In genomic region chr3:172189987-172190603, GRCh38 we compare ENCODE assay signal across 2 cellular contexts.
A peak's percentile ranks its signal among the peaks of the same experiment; 100 is the strongest.
TF ChIP-seq lines count a peak whose summit lies in the region.

No MANE protein-coding gene starts in this region.

TF ChIP-seq in HepG2, 621 proteins besides CTCF, POLR2A, EP300 and RAD21 (continued from another document):
- TF ChIP-seq DNMT1 (CRISPR knock-in tag; IDR thresholded peaks at IDR 0.05) (no peak), POLR2AphosphoS2 (IDR thresholded peaks at IDR 0.05; ENCODE audit: low read depth, low read length) (0 out of 2 replicates have a peak, but pooled peaks have one; percentile 57)

TF ChIP-seq in K562, 482 proteins besides CTCF, POLR2A, EP300 and RAD21:
- TF ChIP-seq ZBTB40 (IDR thresholded peaks at IDR 0.05) (0 out of 2 replicates have a peak, but pooled peaks have one; percentile 24), ZBTB40 (CRISPR knock-in tag; IDR thresholded peaks at IDR 0.05) (no peak), PHF8 (IDR thresholded peaks at IDR 0.05; ENCODE audit: borderline replicate concordance, low read length) (no peak)
